In genomic region chr3:184633185-184633584, GRCh38 we compare ENCODE assay signal across 19 cellular contexts.
A peak's percentile ranks its signal among the peaks of the same experiment; 100 is the strongest.
DNase-seq lines count a peak whose midpoint lies in the region; ATAC-seq and TF ChIP-seq lines count a peak whose summit lies in the region.
"Had no signal": no experiment of that assay in that cellular context is flagged by ENCODE, and none has a peak within 500 bp of the region (broad histone marks: within the 10 kb centered on the region; RNA-seq: fewer than 3 reads in every experiment).

No MANE protein-coding gene starts in this region.

- no peaks in the 10 kb centered on the region for H3K36me3 Mint-ChIP-seq in neural crest cell (ENCODE audit: low read depth)

- H3K27me3 Mint-ChIP-seq in neural crest cell (ENCODE audit: low read depth), result no peaks in the 10 kb centered on the region
- H3K27me3 Mint-ChIP-seq: CD4-positive, alpha-beta T cell had no signal

- intact Hi-C loops in heart left ventricle (cut with DNase I) (no loop called here), tibial artery (cut with DNase I; ENCODE audit: low total_unique reads) (no loop called here)

- H3K27ac Mint-ChIP-seq in neural crest cell (ENCODE audit: unreplicated experiment), result peak overlapping the region; percentile 83
- H3K27ac Mint-ChIP-seq: B cell; CD4-positive, alpha-beta T cell; GM23338 had no signal

- H3K4me1 ChIP-seq in HAP-1, result peaks cover 10% of the 10 kb centered on the region
- H3K4me1 ChIP-seq in heart left ventricle, result peaks cover 0 to 31% (median 6%) of the 10 kb centered on the region in 12 donors
- peaks cover 29% of the 10 kb centered on the region for H3K4me1 ChIP-seq in SJCRH30
- peaks cover 0 to 20% (median 0%) of the 10 kb centered on the region in 4 donors for H3K4me1 ChIP-seq in tibial artery

- no peak for TF ChIP-seq POLR2A in heart left ventricle (IDR thresholded peaks at IDR 0.05)

- DNase-seq in HAP-1 (ENCODE audit: low spot score in 2 of 2), result peak; percentile 20 to 64
- no peak for DNase-seq in SK-N-MC (ENCODE audit: low read depth, low spot score)
- DNase-seq in heart left ventricle, result no peak
- DNase-seq in neural crest cell (ENCODE audit: low read depth, low spot score), result no peak
- no peak for DNase-seq in NAMALWA (ENCODE audit: low spot score)
- no peak for DNase-seq in SJCRH30
- DNase-seq in tibial artery, result no peak
- DNase-seq: CD4-positive, alpha-beta T cell; DND-41; GDM1; NCI-H1048; NCI-H345; NCI-H748 treated with DMSO at 0.1 percent for 48 hours; SHP77 had no signal

- peaks cover 48% of the 10 kb centered on the region for H3K4me1 Mint-ChIP-seq in neural crest cell
- H3K4me1 Mint-ChIP-seq: B cell had no signal

- H3K36me3 ChIP-seq in HAP-1 (replicated peaks), result no peaks in the 10 kb centered on the region
- H3K36me3 ChIP-seq in SK-N-MC (ENCODE audit: insufficient read depth, low read length), result no peaks in the 10 kb centered on the region
- H3K36me3 ChIP-seq in heart left ventricle, result no peaks in the 10 kb centered on the region
- no peaks in the 10 kb centered on the region for H3K36me3 ChIP-seq in SJCRH30
- no peaks in the 10 kb centered on the region for H3K36me3 ChIP-seq in tibial artery

- TF ChIP-seq CTCF in heart left ventricle (IDR thresholded peaks at IDR 0.05) (no peak), neural crest cell (conservative IDR thresholded peaks at IDR 0.05) (no peak), tibial artery (IDR thresholded peaks at IDR 0.05) (no peak)

- in situ Hi-C loops in HAP-1 (cut with MboI; ENCODE audit: low sequenced_read_pairs), result no loop called here

- H3K9me3 Mint-ChIP-seq in neural crest cell, result no peaks in the 10 kb centered on the region
- H3K9me3 Mint-ChIP-seq: CD4-positive, alpha-beta T cell; GM23338 had no signal

- peak; percentile 26 to 35 (median 32) for ATAC-seq in heart left ventricle
- ATAC-seq in GM21390 (IDR thresholded peaks at IDR 0.05; ENCODE audit: unreplicated experiment), result no peak
- ATAC-seq: GM23338, K562, Panc1 had no signal

- no peaks in the 10 kb centered on the region for H3K9me3 ChIP-seq in HAP-1
- H3K9me3 ChIP-seq in SK-N-MC (ENCODE audit: low read depth, low read length), result no peaks in the 10 kb centered on the region
- no peaks in the 10 kb centered on the region for H3K9me3 ChIP-seq in heart left ventricle
- H3K9me3 ChIP-seq in SJCRH30 (replicated peaks), result no peaks in the 10 kb centered on the region
- H3K9me3 ChIP-seq in tibial artery, result no peaks in the 10 kb centered on the region

- H3K4me3 Mint-ChIP-seq in neural crest cell, result no peak overlapping the region
- H3K4me3 Mint-ChIP-seq: B cell; CD4-positive, alpha-beta T cell; GM23338 had no signal

- H3K27me3 ChIP-seq in HAP-1 (ENCODE audit: low read depth) (no peaks in the 10 kb centered on the region), heart left ventricle (no peaks in the 10 kb centered on the region), SJCRH30 (no peaks in the 10 kb centered on the region), tibial artery (peaks cover 0 to 21% of the 10 kb centered on the region in 2 donors)

- peak overlapping the region; percentile 51; the same call in 1 of the 2 replicates for H3K27ac ChIP-seq in SK-N-MC
- H3K27ac ChIP-seq in heart left ventricle, result no peak overlapping the region
- no peak overlapping the region for H3K27ac ChIP-seq in SJCRH30
- no peak overlapping the region for H3K27ac ChIP-seq in tibial artery

- no peak overlapping the region for H3K9ac ChIP-seq in SK-N-MC (ENCODE audit: insufficient read length)

- H3K4me3 ChIP-seq in HAP-1 (no peak overlapping the region), SK-N-MC (no peak overlapping the region), heart left ventricle (no peak overlapping the region), SJCRH30 (no peak overlapping the region), tibial artery (no peak overlapping the region)
- H3K4me3 ChIP-seq: GM23338, K562 had no signal

- 49 to 69% (median 64%) methylated on average over 6 of the region's 6 CpGs for WGBS in heart left ventricle, 4 donors

Comparison
In these comparisons a context has a peak if more than half of its experiments do, and no peak if none do; other contexts are left out.
1. DNase-seq: peak in HAP-1 (2 of 2); none in SK-N-MC (single experiment), heart left ventricle (0 of 5), neural crest cell (single experiment), NAMALWA (single experiment), SJCRH30 (0 of 2) and tibial artery (0 of 2).